ENCODE assay signal across 1 cellular context in genomic region chr22:49971232-49972162, GRCh38.
TF ChIP-seq lines count a peak whose summit lies in the region.

No MANE protein-coding gene starts in this region.

TF ChIP-seq in HepG2, 621 proteins besides CTCF, POLR2A, EP300 and RAD21 (continued from another document and continues in another):
- TF ChIP-seq LRRFIP1 (CRISPR knock-in tag; conservative IDR thresholded peaks at IDR 0.05) = no peak
- TF ChIP-seq TERF1 (CRISPR knock-in tag; IDR thresholded peaks at IDR 0.05) = 0 out of 2 replicates have a peak, but pooled peaks have one; percentile 38
- no peak for TF ChIP-seq CREBL2 (CRISPR knock-in tag; IDR thresholded peaks at IDR 0.05; ENCODE audit: borderline replicate concordance)
- no peak for TF ChIP-seq ZSCAN21 (CRISPR knock-in tag; IDR thresholded peaks at IDR 0.05; ENCODE audit: borderline replicate concordance)
- no peak for TF ChIP-seq ZNF839 (CRISPR knock-in tag; IDR thresholded peaks at IDR 0.05; ENCODE audit: borderline replicate concordance)
- TF ChIP-seq KLF12 (CRISPR knock-in tag; IDR thresholded peaks at IDR 0.05; ENCODE audit: borderline replicate concordance) = no peak
- no peak for TF ChIP-seq TOE1 (CRISPR knock-in tag; IDR thresholded peaks at IDR 0.05)
- no peak for TF ChIP-seq ZNF790 (CRISPR knock-in tag; IDR thresholded peaks at IDR 0.05; ENCODE audit: borderline replicate concordance)
- no peak for TF ChIP-seq NFATC3 (CRISPR knock-in tag; IDR thresholded peaks at IDR 0.05)
- TF ChIP-seq KLF15 (CRISPR knock-in tag; IDR thresholded peaks at IDR 0.05; ENCODE audit: borderline replicate concordance) = no peak
- TF ChIP-seq CCDC6 (CRISPR knock-in tag; IDR thresholded peaks at IDR 0.05) = no peak
- no peak for TF ChIP-seq ZNF407 (CRISPR knock-in tag; IDR thresholded peaks at IDR 0.05; ENCODE audit: not compliant biosample characterization)
- no peak for TF ChIP-seq TBP (CRISPR knock-in tag; IDR thresholded peaks at IDR 0.05)
- TF ChIP-seq ZNF761 (CRISPR knock-in tag; conservative IDR thresholded peaks at IDR 0.05) = no peak; the same call in 1 of the 2 replicates
- 0 out of 2 replicates have a peak, but pooled peaks have one; percentile 17 for TF ChIP-seq HNF4G (IDR thresholded peaks at IDR 0.05; ENCODE audit: borderline replicate concordance, low read depth, low read length)
- TF ChIP-seq HNF4G (CRISPR knock-in tag; IDR thresholded peaks at IDR 0.05; ENCODE audit: borderline replicate concordance, low read depth) = no peak
- TF ChIP-seq ZNF782 (CRISPR knock-in tag; IDR thresholded peaks at IDR 0.05; ENCODE audit: borderline replicate concordance) = no peak
- TF ChIP-seq ZNF687 (CRISPR knock-in tag; IDR thresholded peaks at IDR 0.05) = peak; percentile 66
- no peak for TF ChIP-seq MYPOP (CRISPR knock-in tag; IDR thresholded peaks at IDR 0.05)
- no peak for TF ChIP-seq ZNF704 (CRISPR knock-in tag; IDR thresholded peaks at IDR 0.05; ENCODE audit: borderline replicate concordance)
- peak; percentile 35; the same call in 1 of the 2 replicates for TF ChIP-seq MYC (CRISPR knock-in tag; IDR thresholded peaks at IDR 0.05; ENCODE audit: borderline replicate concordance)
- TF ChIP-seq ZNF20 (CRISPR knock-in tag; IDR thresholded peaks at IDR 0.05) = no peak
- no peak for TF ChIP-seq MXD3 (CRISPR knock-in tag; IDR thresholded peaks at IDR 0.05)
- no peak for TF ChIP-seq HDAC6 (IDR thresholded peaks at IDR 0.05; ENCODE audit: low read depth, low read length)
- TF ChIP-seq ATF2 (CRISPR knock-in tag; IDR thresholded peaks at IDR 0.05) = no peak
- TF ChIP-seq ZNF75D (CRISPR knock-in tag; IDR thresholded peaks at IDR 0.05; ENCODE audit: borderline replicate concordance) = 0 out of 2 replicates have a peak, but pooled peaks have one; percentile 14
- no peak for TF ChIP-seq LCORL (IDR thresholded peaks at IDR 0.05)
- TF ChIP-seq LCORL (CRISPR knock-in tag; IDR thresholded peaks at IDR 0.05) = no peak
- TF ChIP-seq ATF1 (CRISPR knock-in tag; IDR thresholded peaks at IDR 0.05) = no peak
- TF ChIP-seq ZFYVE20 (CRISPR knock-in tag; IDR thresholded peaks at IDR 0.05; ENCODE audit: borderline replicate concordance, low read depth) = no peak
- TF ChIP-seq ZNF232 (CRISPR knock-in tag; IDR thresholded peaks at IDR 0.05; ENCODE audit: borderline replicate concordance) = no peak
- no peak for TF ChIP-seq CC2D1A (CRISPR knock-in tag; IDR thresholded peaks at IDR 0.05)
- 0 out of 2 replicates have a peak, but pooled peaks have one; percentile 55 for TF ChIP-seq ZNF766 (CRISPR knock-in tag; IDR thresholded peaks at IDR 0.05; ENCODE audit: borderline replicate concordance)
- no peak for TF ChIP-seq IKZF4 (CRISPR knock-in tag; IDR thresholded peaks at IDR 0.05; ENCODE audit: borderline replicate concordance, low read depth, not compliant biosample characterization)
- no peak for TF ChIP-seq SRF (IDR thresholded peaks at IDR 0.05; ENCODE audit: low read depth, low read length)
- TF ChIP-seq RORA (CRISPR knock-in tag; IDR thresholded peaks at IDR 0.05) = no peak
- TF ChIP-seq SMYD3 (CRISPR knock-in tag; IDR thresholded peaks at IDR 0.05) = no peak
- no peak for TF ChIP-seq NFIB (CRISPR knock-in tag; IDR thresholded peaks at IDR 0.05; ENCODE audit: borderline replicate concordance)
- TF ChIP-seq MIER2 (CRISPR knock-in tag; IDR thresholded peaks at IDR 0.05) = no peak
- peak; percentile 73 for TF ChIP-seq MAX (IDR thresholded peaks at IDR 0.05)
- no peak for TF ChIP-seq ZMYM4 (CRISPR knock-in tag; IDR thresholded peaks at IDR 0.05)
